8 cellular contexts compared by ENCODE assay signal in the genomic region with DNA sequence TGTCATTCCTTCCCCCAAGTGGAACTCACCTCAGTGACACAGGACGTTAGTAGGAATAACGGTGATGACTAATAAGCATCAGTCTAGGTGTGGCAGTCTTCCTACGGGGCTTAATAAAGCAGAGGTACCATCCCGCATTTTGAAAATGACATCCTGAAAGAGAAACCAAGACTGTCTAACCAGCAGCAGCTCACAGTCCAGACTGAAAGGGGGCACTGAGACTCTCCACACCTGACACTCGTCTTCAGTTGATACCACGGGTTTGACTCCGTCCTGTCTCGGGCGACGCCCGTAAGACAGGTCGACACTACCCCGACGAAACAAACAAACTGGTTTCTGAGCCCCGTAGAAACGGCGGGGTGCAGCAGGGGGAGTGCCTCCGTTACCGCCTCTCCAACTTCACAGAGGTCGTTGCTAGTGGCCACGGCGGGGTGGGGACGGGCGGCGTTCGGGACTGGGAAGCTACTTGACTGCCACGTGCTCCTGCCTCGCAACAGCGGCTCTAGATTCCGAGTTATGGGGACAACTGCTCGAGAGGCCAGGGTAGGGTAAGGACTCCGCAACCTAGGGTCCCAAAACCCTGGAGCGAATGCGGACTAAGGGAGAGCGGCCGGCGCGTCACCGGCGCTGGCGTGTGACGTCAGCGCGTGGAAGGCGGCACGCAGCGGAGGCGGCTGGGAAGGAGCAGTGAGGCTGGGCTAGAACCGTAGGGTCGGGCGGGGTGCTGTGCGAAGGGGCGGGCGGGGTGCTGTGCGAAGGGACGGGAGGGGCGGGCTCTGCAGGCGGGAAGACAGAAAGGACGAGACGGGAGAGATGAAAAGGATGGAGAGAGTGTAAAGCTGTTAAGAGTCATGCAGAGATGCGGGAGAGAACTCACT. TPM values are rescaled to one million over a fixed set of nuclear protein-coding genes. Genes with fewer than 3 reads are reported as not detected.
DNase-seq lines count a peak whose midpoint lies in the region; ATAC-seq and TF ChIP-seq lines count a peak whose summit lies in the region.

A gene with protein sequence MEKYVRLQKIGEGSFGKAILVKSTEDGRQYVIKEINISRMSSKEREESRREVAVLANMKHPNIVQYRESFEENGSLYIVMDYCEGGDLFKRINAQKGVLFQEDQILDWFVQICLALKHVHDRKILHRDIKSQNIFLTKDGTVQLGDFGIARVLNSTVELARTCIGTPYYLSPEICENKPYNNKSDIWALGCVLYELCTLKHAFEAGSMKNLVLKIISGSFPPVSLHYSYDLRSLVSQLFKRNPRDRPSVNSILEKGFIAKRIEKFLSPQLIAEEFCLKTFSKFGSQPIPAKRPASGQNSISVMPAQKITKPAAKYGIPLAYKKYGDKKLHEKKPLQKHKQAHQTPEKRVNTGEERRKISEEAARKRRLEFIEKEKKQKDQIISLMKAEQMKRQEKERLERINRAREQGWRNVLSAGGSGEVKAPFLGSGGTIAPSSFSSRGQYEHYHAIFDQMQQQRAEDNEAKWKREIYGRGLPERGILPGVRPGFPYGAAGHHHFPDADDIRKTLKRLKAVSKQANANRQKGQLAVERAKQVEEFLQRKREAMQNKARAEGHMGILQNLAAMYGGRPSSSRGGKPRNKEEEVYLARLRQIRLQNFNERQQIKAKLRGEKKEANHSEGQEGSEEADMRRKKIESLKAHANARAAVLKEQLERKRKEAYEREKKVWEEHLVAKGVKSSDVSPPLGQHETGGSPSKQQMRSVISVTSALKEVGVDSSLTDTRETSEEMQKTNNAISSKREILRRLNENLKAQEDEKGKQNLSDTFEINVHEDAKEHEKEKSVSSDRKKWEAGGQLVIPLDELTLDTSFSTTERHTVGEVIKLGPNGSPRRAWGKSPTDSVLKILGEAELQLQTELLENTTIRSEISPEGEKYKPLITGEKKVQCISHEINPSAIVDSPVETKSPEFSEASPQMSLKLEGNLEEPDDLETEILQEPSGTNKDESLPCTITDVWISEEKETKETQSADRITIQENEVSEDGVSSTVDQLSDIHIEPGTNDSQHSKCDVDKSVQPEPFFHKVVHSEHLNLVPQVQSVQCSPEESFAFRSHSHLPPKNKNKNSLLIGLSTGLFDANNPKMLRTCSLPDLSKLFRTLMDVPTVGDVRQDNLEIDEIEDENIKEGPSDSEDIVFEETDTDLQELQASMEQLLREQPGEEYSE (N-terminal part only) (minus strand): TSS at position 593 of the 878 bp plus-strand sequence. CDS start 9,953 bp downstream, outside the sequence.

- H4K20me1 ChIP-seq in BLaER1: no peaks in the 10 kb centered on the region

- H3K4me1 Mint-ChIP-seq in activated CD4-positive, alpha-beta T cell treated with anti-CD3 and anti-CD28 coated beads, Interleukin-2, amount 10 ng/mL, durations not matched to agents 7 days and 5 days: peaks cover 51% of the 10 kb centered on the region

- H3K9me3 Mint-ChIP-seq in activated CD4-positive, alpha-beta T cell treated with anti-CD3 and anti-CD28 coated beads, Interleukin-2, amount 10 ng/mL, durations not matched to agents 7 days and 5 days: no peaks in the 10 kb centered on the region

- H3K27me3 Mint-ChIP-seq in activated CD4-positive, alpha-beta T cell treated with anti-CD3 and anti-CD28 coated beads, Interleukin-2, amount 10 ng/mL, durations not matched to agents 7 days and 5 days: no peaks in the 10 kb centered on the region

- H3K4me1 ChIP-seq in BLaER1 (peaks cover 28% of the 10 kb centered on the region), left lung (peaks cover 6 to 27% of the 10 kb centered on the region in 2 donors)

- POLR2A ChIA-PET in activated CD4-positive, alpha-beta T cell treated with anti-CD3 and anti-CD28 coated beads, Interleukin-2, amount 10 ng/mL, durations not matched to agents 7 days and 5 days (lab: Charles Lee): interaction anchor here (0.6 kb wide), 1 partner anchor 602 kb away, joined by 4 read pairs; a partner anchor contains a TSS

- peak within 1 kb of the TSS; percentile 99 for H3K27ac Mint-ChIP-seq in activated CD4-positive, alpha-beta T cell treated with anti-CD3 and anti-CD28 coated beads, Interleukin-2, amount 10 ng/mL, durations not matched to agents 7 days and 5 days

- peak; percentile 84 for ATAC-seq in GM19351 (IDR thresholded peaks at IDR 0.05; ENCODE audit: unreplicated experiment)
- peak; percentile 88 for ATAC-seq in HG03520 (IDR thresholded peaks at IDR 0.05; ENCODE audit: unreplicated experiment)
- ATAC-seq in left lung: peak; percentile 97

- H3K27me3 ChIP-seq in BLaER1 (no peaks in the 10 kb centered on the region), left lung (no peaks in the 10 kb centered on the region)

- intact Hi-C loops in left lung (cut with DNase I): loop anchor here in 1 of 2 donors (10.0 kb wide), 1 partner anchor 143 kb away; a partner anchor contains a TSS

- peak within 1 kb of the TSS; percentile 82 for H3K27ac ChIP-seq in BLaER1
- H3K27ac ChIP-seq in coronary artery: peak within 1 kb of the TSS; percentile 97
- H3K27ac ChIP-seq in left lung: peak within 1 kb of the TSS; percentile 93 to 95

- peaks cover 4% of the 10 kb centered on the region for H3K36me3 Mint-ChIP-seq in activated CD4-positive, alpha-beta T cell treated with anti-CD3 and anti-CD28 coated beads, Interleukin-2, amount 10 ng/mL, durations not matched to agents 7 days and 5 days (ENCODE audit: low read depth)

- CTCF ChIA-PET in activated CD4-positive, alpha-beta T cell treated with anti-CD3 and anti-CD28 coated beads, Interleukin-2, amount 10 ng/mL, durations not matched to agents 7 days and 5 days (lab: Charles Lee): interaction anchor here (1.0 to 1.6 kb wide), 12 partner anchors 8 to 410 kb away, joined by 3 to 8 read pairs (median 5); a partner anchor contains a TSS

- peak within 1 kb of the TSS; percentile 90 for H3K4me2 ChIP-seq in BLaER1

- H3K36me3 ChIP-seq in BLaER1 (no peaks in the 10 kb centered on the region), left lung (no peaks in the 10 kb centered on the region)

- H3K4me3 ChIP-seq in BLaER1: peak within 1 kb of the TSS; percentile 89
- peak within 1 kb of the TSS; percentile 96 for H3K4me3 ChIP-seq in coronary artery
- peak within 1 kb of the TSS; percentile 56 to 68 for H3K4me3 ChIP-seq in left lung

- H3K9me3 ChIP-seq in BLaER1: no peaks in the 10 kb centered on the region
- no peaks in the 10 kb centered on the region for H3K9me3 ChIP-seq in left lung

- TF ChIP-seq CTCF in coronary artery (IDR thresholded peaks at IDR 0.05): no peak
- TF ChIP-seq CTCF in left lung (IDR thresholded peaks at IDR 0.05): no peak

- H3K4me3 Mint-ChIP-seq in activated CD4-positive, alpha-beta T cell treated with anti-CD3 and anti-CD28 coated beads, Interleukin-2, amount 10 ng/mL, durations not matched to agents 7 days and 5 days: peak within 1 kb of the TSS; percentile 96

- DNase-seq in NCI-H69 (lab: John Stamatoyannopoulos, UW) (peak; percentile 91), coronary artery (ENCODE audit: low spot score) (peak; percentile 91), left lung (peak; percentile 90 to 98)
- peak; percentile 91 for DNase-seq in activated CD4-positive, alpha-beta T cell treated with anti-CD3 and anti-CD28 coated beads, Interleukin-2, amount 10 ng/mL, durations not matched to agents 7 days and 5 days
- DNase-seq in stimulated activated CD4-positive, alpha-beta T cell treated with anti-CD3 and anti-CD28 coated beads, Interleukin-2, amount 100 ng/mL, for 48 hours: peak; percentile 82 to 83

- peak within 1 kb of the TSS; percentile 89 for H3K9ac ChIP-seq in BLaER1

RNA-seq across cellular contexts. Expression of the gene that starts here (rescaled TPM):
- total RNA-seq in activated CD4-positive, alpha-beta T cell treated with anti-CD3 and anti-CD28 coated beads, Interleukin-2, amount 10 ng/mL, durations not matched to agents 7 days and 5 days: 10 to 100 TPM; 15.1 to 15.4 TPM
- total RNA-seq in left lung: 10 to 100 TPM; 13.2 to 14.1 TPM

Comparison
In these comparisons a context has a peak if more than half of its experiments do, and no peak if none do; other contexts are left out.
1. Peak in every context shown above with its lines: DNase-seq, ATAC-seq, H3K4me3 ChIP-seq and H3K27ac ChIP-seq.